ENCODE assay signal across 8 cellular contexts in the genomic region with DNA sequence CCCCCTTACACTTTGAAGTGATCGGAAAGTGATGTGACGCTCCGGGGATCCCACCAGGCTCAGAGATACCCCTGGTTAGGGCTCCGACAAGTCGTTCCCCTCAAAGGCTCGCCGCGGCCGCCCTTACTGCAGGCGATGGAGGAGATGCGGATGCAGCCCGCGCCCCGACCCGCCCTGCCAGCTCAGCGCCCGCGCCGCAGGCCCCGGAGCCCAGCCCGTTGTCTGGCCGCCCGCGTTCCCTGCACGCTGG. TPM values are rescaled to one million over a fixed set of nuclear protein-coding genes. Genes with fewer than 3 reads are reported as not detected.
A peak's percentile ranks its signal among the peaks of the same experiment; 100 is the strongest.
DNase-seq lines count a peak whose midpoint lies in the region; ATAC-seq and TF ChIP-seq lines count a peak whose summit lies in the region.

No MANE protein-coding gene starts in this region.

- H3K36me3 Mint-ChIP-seq in CD14-positive monocyte = peaks cover 10 to 25% of the 10 kb centered on the region in 2 donors
- H3K36me3 Mint-ChIP-seq in nephron (ENCODE audit: low read depth) = peaks cover 9% of the 10 kb centered on the region

- H3K4me1 Mint-ChIP-seq in CD14-positive monocyte = peaks cover 36% of the 10 kb centered on the region
- H3K4me1 Mint-ChIP-seq in nephron = peaks cover 26% of the 10 kb centered on the region

- peak overlapping the region; percentile 75 to 98 (median 87) for H3K27ac Mint-ChIP-seq in CD14-positive monocyte
- peak overlapping the region; percentile 96 to 97 (median 96) for H3K27ac Mint-ChIP-seq in nephron

- H3K4me3 ChIP-seq in Jurkat, Clone E6-1 (ENCODE audit: low read length) = peak overlapping the region; percentile 78
- peak overlapping the region; percentile 69 for H3K4me3 ChIP-seq in colonic mucosa

- no peaks in the 10 kb centered on the region for H3K9me3 Mint-ChIP-seq in CD14-positive monocyte
- H3K9me3 Mint-ChIP-seq in nephron = no peaks in the 10 kb centered on the region

- H3K9ac ChIP-seq in colonic mucosa (ENCODE audit: low read depth in 2 of 2, low read length in 2 of 2) = peak overlapping the region; percentile 72 to 82

- no peaks in the 10 kb centered on the region for H3K9me3 ChIP-seq in colonic mucosa

- no peaks in the 10 kb centered on the region for H3K36me3 ChIP-seq in colonic mucosa

- ATAC-seq in HG03571 (IDR thresholded peaks at IDR 0.05; ENCODE audit: unreplicated experiment) (no peak), GM19455 (IDR thresholded peaks at IDR 0.05; ENCODE audit: unreplicated experiment) (no peak), GM18907 (IDR thresholded peaks at IDR 0.05; ENCODE audit: unreplicated experiment) (no peak)

- TF ChIP-seq CTCF in CD14-positive monocyte (IDR thresholded peaks at IDR 0.05) (no peak), colonic mucosa (IDR thresholded peaks at IDR 0.05) (no peak), nephron (IDR thresholded peaks at IDR 0.05; ENCODE audit: unreplicated experiment in 3 of 3) (no peak)

- intact Hi-C loops in CD14-positive monocyte (cut with micrococcal nuclease) (no loop called here), colonic mucosa (cut with DNase I) (no loop called here)

- peaks cover 0 to 3% (median 0%) of the 10 kb centered on the region in 3 donors for H3K27me3 Mint-ChIP-seq in CD14-positive monocyte (ENCODE audit: low read depth in 3 of 3)
- no peaks in the 10 kb centered on the region for H3K27me3 Mint-ChIP-seq in nephron (ENCODE audit: low read depth)

- H3K4me1 ChIP-seq in colonic mucosa = peaks cover 13% of the 10 kb centered on the region

- peak overlapping the region; percentile 86 for H3K27ac ChIP-seq in colonic mucosa

- H3K4me3 Mint-ChIP-seq in CD14-positive monocyte (peak overlapping the region; percentile 94 to 96), nephron (peak overlapping the region; percentile 96 to 99 (median 98))

- DNase-seq in CD14-positive monocyte (ENCODE audit: low spot score) (no peak), colonic mucosa (no peak)
- DNase-seq in Jurkat, Clone E6-1 (ENCODE audit: low read depth, low spot score) = no peak
- DNase-seq in stimulated activated naive CD4-positive, alpha-beta T cell (lab: John Stamatoyannopoulos, UW) = no peak

- no peaks in the 10 kb centered on the region for H3K27me3 ChIP-seq in colonic mucosa

RNA-seq across cellular contexts. Expression of a gene that starts 0.2 kb away (rescaled TPM):
- polyA plus RNA-seq in CD14-positive monocyte = 10 to 100 TPM; 34.8 TPM
- polyA plus RNA-seq in Jurkat, Clone E6-1 (2012; ENCODE audit: insufficient read depth, insufficient read length) = 56.1 TPM
- total RNA-seq in colonic mucosa = 10 to 100 TPM; 29.0 to 36.2 TPM

RNA-seq across cellular contexts. Expression of a gene that starts 0.5 kb away (rescaled TPM):
- polyA plus RNA-seq in CD14-positive monocyte = 100 to 1,000 TPM; 228 to 242 TPM
- polyA plus RNA-seq in Jurkat, Clone E6-1 (2012; ENCODE audit: insufficient read depth, insufficient read length) = 223 TPM
- 100 to 1,000 TPM in 1 of 2 donors, 10 to 100 TPM in 1; 95.6 to 136 TPM for total RNA-seq in colonic mucosa

RNA-seq across cellular contexts. Expression of a gene that starts 19.5 kb away (rescaled TPM):
- polyA plus RNA-seq in CD14-positive monocyte = 10 to 100 TPM; 13.4 to 16.7 TPM
- polyA plus RNA-seq in Jurkat, Clone E6-1 (2012; ENCODE audit: insufficient read depth, insufficient read length) = 144 TPM
- 10 to 100 TPM; 49.9 to 75.5 TPM for total RNA-seq in colonic mucosa

RNA-seq across cellular contexts. Expression of a gene that starts 19.6 kb away (rescaled TPM):
- 10 to 100 TPM; 38.0 to 72.9 TPM for polyA plus RNA-seq in CD14-positive monocyte
- polyA plus RNA-seq in Jurkat, Clone E6-1 (2012; ENCODE audit: insufficient read depth, insufficient read length) = 47.0 TPM
- 10 to 100 TPM; 53.6 to 65.7 TPM for total RNA-seq in colonic mucosa
